ENCODE assay signal across 21 cellular contexts in genomic region chr11:132649277-132649676, GRCh38.
A peak's percentile ranks its signal among the peaks of the same experiment; 100 is the strongest.
DNase-seq lines count a peak whose midpoint lies in the region; ATAC-seq and TF ChIP-seq lines count a peak whose summit lies in the region.
"Had no signal": no experiment of that assay in that cellular context is flagged by ENCODE, and none has a peak within 500 bp of the region (broad histone marks: within the 10 kb centered on the region; RNA-seq: fewer than 3 reads in every experiment).

No MANE protein-coding gene starts in this region.

- H4K20me1 ChIP-seq in osteoblast (ENCODE audit: insufficient read depth, low read length) = no peaks in the 10 kb centered on the region
- H4K20me1 ChIP-seq: BLaER1 treated with 17β-estradiol and CSF1 and Interleukin-3, amounts not matched to agents 10 nM and 100 nM had no signal

- peaks cover 7% of the 10 kb centered on the region for H3K4me1 ChIP-seq in osteoblast (ENCODE audit: insufficient read depth, low read length)
- H3K4me1 ChIP-seq: A549; BLaER1 treated with 17β-estradiol and CSF1 and Interleukin-3, amounts not matched to agents 10 nM and 100 nM had no signal

- H3K79me2 ChIP-seq in osteoblast (ENCODE audit: insufficient read depth, low read length) = no peaks in the 10 kb centered on the region

- H3K9me3 ChIP-seq in osteoblast (ENCODE audit: low read depth, low read length) = no peaks in the 10 kb centered on the region
- H3K9me3 ChIP-seq: A549 had no signal

- H2AFZ ChIP-seq in osteoblast (ENCODE audit: low read length) = peak overlapping the region; percentile 80

- H3K36me3 ChIP-seq in osteoblast (ENCODE audit: insufficient read depth, low read length) = no peaks in the 10 kb centered on the region
- H3K36me3 ChIP-seq: BLaER1 treated with 17β-estradiol and CSF1 and Interleukin-3, amounts not matched to agents 10 nM and 100 nM had no signal

- no peak for DNase-seq in HFFc6
- no peak for DNase-seq in chondrocyte (ENCODE audit: low spot score)
- no peak for DNase-seq in osteoblast (ENCODE audit: insufficient read length, low spot score, missing footprints)
- no peak for DNase-seq in OCI-M1 (lab: John Stamatoyannopoulos, UW)
- DNase-seq in iPS-NIHi11 (ENCODE audit: low spot score) = no peak
- DNase-seq: AML-193; CD4-positive, alpha-beta T cell; CD8-positive, alpha-beta T cell; DMS 273 treated with DMSO at 0.1 percent for 48 hours; DMS153; DMS53; DMS79; DND-41; GDM1 had no signal

- H3K27me3 Mint-ChIP-seq in HFFc6 (ENCODE audit: insufficient read depth) (no peaks in the 10 kb centered on the region; the same call in none of the 2 replicates), chondrocyte (ENCODE audit: low read depth) (no peaks in the 10 kb centered on the region)
- H3K27me3 Mint-ChIP-seq: B cell had no signal

- H3K4me1 Mint-ChIP-seq in HFFc6 (ENCODE audit: low read depth) = peaks cover 24% of the 10 kb centered on the region
- H3K4me1 Mint-ChIP-seq in chondrocyte (ENCODE audit: low read depth) = peaks cover 15% of the 10 kb centered on the region
- H3K4me1 Mint-ChIP-seq: B cell had no signal

- TF ChIP-seq CTCF in HFFc6 (IDR thresholded peaks at IDR 0.05) = no peak
- no peak for TF ChIP-seq CTCF in chondrocyte (IDR thresholded peaks at IDR 0.05)
- no peak for TF ChIP-seq CTCF in osteoblast (IDR thresholded peaks at IDR 0.05; ENCODE audit: extremely low read depth, low read depth, low read length)

- peak overlapping the region; percentile 55 for H3K4me2 ChIP-seq in osteoblast (ENCODE audit: insufficient read depth, low read length)
- H3K4me2 ChIP-seq: A549; BLaER1 treated with 17β-estradiol and CSF1 and Interleukin-3, amounts not matched to agents 10 nM and 100 nM had no signal

- H3K27ac Mint-ChIP-seq in HFFc6 = no peak overlapping the region
- peak overlapping the region; percentile 39 for H3K27ac Mint-ChIP-seq in chondrocyte (ENCODE audit: unreplicated experiment)
- H3K27ac Mint-ChIP-seq: B cell; CD4-positive, alpha-beta T cell; CD8-positive, alpha-beta T cell had no signal

- no peaks in the 10 kb centered on the region for H3K27me3 ChIP-seq in osteoblast (ENCODE audit: insufficient read depth, low read length)
- H3K27me3 ChIP-seq: BLaER1 treated with 17β-estradiol and CSF1 and Interleukin-3, amounts not matched to agents 10 nM and 100 nM had no signal

- ATAC-seq in HG02763 (IDR thresholded peaks at IDR 0.05; ENCODE audit: unreplicated experiment) = no peak
- ATAC-seq: A549; CD8-positive, alpha-beta T cell; GM12878 had no signal

- no peaks in the 10 kb centered on the region for H3K36me3 Mint-ChIP-seq in HFFc6 (ENCODE audit: low read depth)
- no peaks in the 10 kb centered on the region for H3K36me3 Mint-ChIP-seq in chondrocyte (ENCODE audit: low read depth)
- H3K36me3 Mint-ChIP-seq: CD8-positive, alpha-beta T cell had no signal

- H3K27ac ChIP-seq in osteoblast (ENCODE audit: low read depth, low read length) = no peak overlapping the region
- H3K27ac ChIP-seq: 22Rv1; A549; BLaER1 treated with 17β-estradiol and CSF1 and Interleukin-3, amounts not matched to agents 10 nM and 100 nM; C4-2B had no signal

- H3K4me3 Mint-ChIP-seq in HFFc6 = peak overlapping the region; percentile 22; the same call in 1 of the 2 replicates
- H3K4me3 Mint-ChIP-seq in chondrocyte (ENCODE audit: unreplicated experiment) = no peak overlapping the region
- H3K4me3 Mint-ChIP-seq: B cell; CD4-positive, alpha-beta T cell; CD8-positive, alpha-beta T cell had no signal

- H3K4me3 ChIP-seq in osteoblast (ENCODE audit: insufficient read depth, low read length) = no peak overlapping the region
- H3K4me3 ChIP-seq: A549; BLaER1 treated with 17β-estradiol and CSF1 and Interleukin-3, amounts not matched to agents 10 nM and 100 nM; GM12878 had no signal

- H3K9me3 Mint-ChIP-seq in HFFc6 = no peaks in the 10 kb centered on the region
- H3K9me3 Mint-ChIP-seq in chondrocyte (ENCODE audit: low read depth) = no peaks in the 10 kb centered on the region
- H3K9me3 Mint-ChIP-seq: CD4-positive, alpha-beta T cell; CD8-positive, alpha-beta T cell had no signal
